ENCODE assay signal across 1 cellular context in the genomic region with DNA sequence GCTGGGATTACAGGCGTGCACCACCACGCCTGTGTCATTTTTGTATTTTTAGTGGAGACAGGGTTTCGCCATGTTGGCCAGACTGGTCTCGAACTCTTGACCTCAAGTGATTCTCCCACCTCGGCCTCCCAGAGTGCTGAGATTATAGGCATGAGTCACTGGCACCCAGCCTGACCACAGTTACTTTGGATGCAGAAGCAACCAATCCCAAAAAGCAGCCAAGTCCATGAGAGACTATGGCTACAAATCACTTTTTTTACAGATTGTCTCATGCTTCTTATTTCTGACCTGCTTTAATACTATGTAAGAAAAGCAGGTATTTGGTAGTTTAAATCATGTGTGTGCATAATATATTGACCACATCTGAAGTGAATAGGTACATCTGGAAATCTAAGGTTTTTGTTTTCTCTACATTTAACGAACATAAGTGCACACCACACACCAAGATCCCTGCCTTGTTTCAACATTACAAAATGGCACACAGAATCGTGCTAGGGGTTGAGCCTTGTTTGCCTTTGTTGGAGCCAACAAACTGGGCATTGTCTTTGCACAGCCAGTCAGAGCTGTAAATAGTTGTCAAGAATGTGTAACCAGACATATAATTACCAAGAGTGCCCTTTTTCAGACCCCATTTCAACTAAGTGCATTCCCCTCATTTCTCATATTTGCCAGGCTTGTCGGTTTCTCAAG.
TF ChIP-seq lines count a peak whose summit lies in the region.

No MANE protein-coding gene starts in this region.

TF ChIP-seq in H1, 55 proteins besides CTCF, POLR2A, EP300 and RAD21 (continued from another document):
- TF ChIP-seq KDM4A (IDR thresholded peaks at IDR 0.05; ENCODE audit: low read depth, low read length, severe bottlenecking), result no peak
- no peak for TF ChIP-seq YY1 (IDR thresholded peaks at IDR 0.05; ENCODE audit: low read depth, low read length)
- no peak for TF ChIP-seq SIX5 (IDR thresholded peaks at IDR 0.05; ENCODE audit: low read depth, low read length)
- TF ChIP-seq RBBP5 (IDR thresholded peaks at IDR 0.05; ENCODE audit: borderline replicate concordance, low read depth, low read length), result no peak
- TF ChIP-seq ATF3 (IDR thresholded peaks at IDR 0.05; ENCODE audit: insufficient read depth, low read depth, low read length), result no peak
- TF ChIP-seq FOSL1 (IDR thresholded peaks at IDR 0.05; ENCODE audit: insufficient read depth, low read depth, low read length), result no peak
- TF ChIP-seq CBX8 (IDR thresholded peaks at IDR 0.05; ENCODE audit: borderline replicate concordance, low read depth, low read length), result no peak
- TF ChIP-seq GTF2F1 (IDR thresholded peaks at IDR 0.05; ENCODE audit: borderline replicate concordance, low read depth, low read length), result no peak
- TF ChIP-seq RFX5 (IDR thresholded peaks at IDR 0.05; ENCODE audit: borderline replicate concordance, low read depth, low read length), result no peak
- no peak for TF ChIP-seq BCL11A (IDR thresholded peaks at IDR 0.05; ENCODE audit: low read depth in 2 of 2, low read length in 2 of 2)
- no peak for TF ChIP-seq KDM1A (IDR thresholded peaks at IDR 0.05; ENCODE audit: borderline replicate concordance, low read length)
